In genomic region chr6:35552285-35552917, GRCh38 we compare ENCODE assay signal across 8 cellular contexts. TPM values are rescaled to one million over a fixed set of nuclear protein-coding genes. Genes with fewer than 3 reads are reported as not detected.
A peak's percentile ranks its signal among the peaks of the same experiment; 100 is the strongest.
DNase-seq lines count a peak whose midpoint lies in the region; ATAC-seq, FAIRE-seq and TF ChIP-seq lines count a peak whose summit lies in the region.

No MANE protein-coding gene starts in this region.

- peaks cover 6% of the 10 kb centered on the region for H3K36me3 Mint-ChIP-seq in T-helper 2 cell treated with Interferon-gamma antibody and Interleukin-4, amounts not matched to agents 5 μg/mL and 100 μg/mL, for 36 hours (ENCODE audit: low read depth)

- TF ChIP-seq RAD21 in A549 (conservative IDR thresholded peaks at IDR 0.05 in 1 of 2, IDR thresholded peaks at IDR 0.05 in 1 of 2), result 0 out of 5 replicates have a peak, but pooled peaks of 1 of the 2 experiments have one; percentile 34
- TF ChIP-seq RAD21 in GM12878 (IDR thresholded peaks at IDR 0.05; ENCODE audit: insufficient read depth, low read depth, low read length), result peak; percentile 39; the same call in 1 of the 2 replicates

- H3K9me3 ChIP-seq in A549, result no peaks in the 10 kb centered on the region; the same call in 2 of the 3 replicates
- peaks cover 1% of the 10 kb centered on the region; the same call in 1 of the 3 replicates for H3K9me3 ChIP-seq in GM12878 (replicated peaks; ENCODE audit: control insufficient read depth, insufficient read depth, low read length)
- peaks cover 12% of the 10 kb centered on the region for H3K9me3 ChIP-seq in mesenchymal stem cell (ENCODE audit: control insufficient read depth, low read length)
- peaks cover 8% of the 10 kb centered on the region for H3K9me3 ChIP-seq in aorta (ENCODE audit: control insufficient read depth, low read length)

- H3K4me3 ChIP-seq in A549, result no peak overlapping the region
- H3K4me3 ChIP-seq in H7 (ENCODE audit: insufficient read depth, low read depth, low read length), result no peak overlapping the region
- no peak overlapping the region for H3K4me3 ChIP-seq in GM12878
- H3K4me3 ChIP-seq in mesenchymal stem cell (ENCODE audit: insufficient read depth in 1 of 2, low read depth in 1 of 2, low read length in 2 of 2), result no peak overlapping the region
- H3K4me3 ChIP-seq in aorta (ENCODE audit: low read length in 2 of 2), result no peak overlapping the region

- no peak overlapping the region for H4K91ac ChIP-seq in mesenchymal stem cell (ENCODE audit: low read length)

- H2AFZ ChIP-seq in GM12878 (ENCODE audit: control insufficient read depth, low read depth, low read length) (no peak overlapping the region), mesenchymal stem cell (ENCODE audit: low read depth, low read length) (no peak overlapping the region)

- H3K18ac ChIP-seq in mesenchymal stem cell (ENCODE audit: low read depth in 1 of 2, low read length in 2 of 2), result no peak overlapping the region

- ATAC-seq in A549 (peak in 1 of 2 experiments; percentile 46; a peak in 2 of 6 replicates), GM12878 (peak; percentile 43; the same call in 2 of the 3 replicates), aorta (ENCODE audit: low FRiP score) (no peak), GM19324 (IDR thresholded peaks at IDR 0.05; ENCODE audit: low FRiP score, unreplicated experiment) (no peak)

- H3K4me1 ChIP-seq in A549, result no peaks in the 10 kb centered on the region
- H3K4me1 ChIP-seq in GM12878 (ENCODE audit: control insufficient read depth, insufficient read depth, low read length), result no peaks in the 10 kb centered on the region
- no peaks in the 10 kb centered on the region for H3K4me1 ChIP-seq in mesenchymal stem cell (ENCODE audit: control insufficient read depth, insufficient read depth, low read depth, low read length)
- H3K4me1 ChIP-seq in aorta (ENCODE audit: control insufficient read depth in 1 of 2, insufficient read depth in 2 of 2, low read length in 2 of 2), result no peaks in the 10 kb centered on the region

- no peak overlapping the region for H2BK5ac ChIP-seq in mesenchymal stem cell (ENCODE audit: low read depth, low read length, poor library complexity, severe bottlenecking)

- no TSS peak for BruUV-seq in GM12878 (replicated peaks; lab: Mats Ljungman, UMichigan)

- TF ChIP-seq POLR2A in A549 (IDR thresholded peaks at IDR 0.05; ENCODE audit: low read length) (no peak), GM12878 (IDR thresholded peaks at IDR 0.05; ENCODE audit: low read depth, low read length) (no peak)

- POLR2A ChIA-PET in A549 (lab: Yijun Ruan, JAX) (no interaction called here), GM12878 (lab: Charles Lee) (interaction anchor here (0.6 kb wide), 1 partner anchor 796 kb away, joined by 3 read pairs; no protein-coding TSS in a partner anchor)

- 27% methylated on average over 5 of the region's 5 CpGs for WGBS in A549 (ENCODE audit: missing lambda C conversion rate)
- 29% methylated on average over 5 of the region's 5 CpGs for WGBS in GM12878 (ENCODE audit: insufficient coverage, insufficient replicate concordance, low lambda C conversion rate, missing lambda C conversion rate)
- 71% methylated on average over 5 of the region's 5 CpGs for WGBS in mesenchymal stem cell
- 72 to 74% methylated on average over 5 of the region's 5 CpGs for WGBS in aorta, 2 donors

- H2AK5ac ChIP-seq in mesenchymal stem cell (ENCODE audit: low read length, severe bottlenecking), result no peak overlapping the region

- intact Hi-C loops in GM12878 (cut with micrococcal nuclease; ENCODE audit: unreplicated experiment), result no loop called here
- intact Hi-C loops in aorta (cut with DNase I), result no loop called here

- no peak overlapping the region for H3K27ac Mint-ChIP-seq in T-helper 2 cell treated with Interferon-gamma antibody and Interleukin-4, amounts not matched to agents 5 μg/mL and 100 μg/mL, for 36 hours

- H4K20me1 ChIP-seq in GM12878 (ENCODE audit: control insufficient read depth, insufficient read depth), result no peaks in the 10 kb centered on the region

- no peaks in the 10 kb centered on the region for H3K27me3 ChIP-seq in H7 (ENCODE audit: control insufficient read depth, insufficient read depth, low read length)
- H3K27me3 ChIP-seq in GM12878 (replicated peaks in 1 of 2; ENCODE audit: control insufficient read depth in 2 of 2, insufficient read depth in 2 of 2, low read length in 1 of 2), result no peaks in the 10 kb centered on the region
- peaks cover 0 to 25% of the 10 kb centered on the region in 2 experiments for H3K27me3 ChIP-seq in mesenchymal stem cell (ENCODE audit: control insufficient read depth in 1 of 2, insufficient read depth in 1 of 2, low read length in 2 of 2)
- peaks cover 0 to under 1% of the 10 kb centered on the region in 2 donors for H3K27me3 ChIP-seq in aorta (ENCODE audit: control insufficient read depth in 1 of 2, insufficient read depth in 2 of 2, low read length in 1 of 2)

- TF ChIP-seq CTCF in A549 (IDR thresholded peaks at IDR 0.05) (peak; percentile 37; the same call in 2 of the 3 replicates), GM12878 (IDR thresholded peaks at IDR 0.05 in 2 of 3, conservative IDR thresholded peaks at IDR 0.05 in 1 of 3; ENCODE audit: control insufficient read depth in 2 of 3, extremely low read depth in 1 of 3, insufficient read depth in 1 of 3, low read depth in 3 of 3, low read length in 3 of 3) (peak; percentile 40 to 90 (median 83))

- RAD21 ChIA-PET in GM12878 (lab: Charles Lee; ENCODE audit: unreplicated experiment), result interaction anchor here (0.6 to 1.1 kb wide), 4 partner anchors 13 to 254 kb away, joined by 3 read pairs; no protein-coding TSS in a partner anchor

- H2BK120ac ChIP-seq in mesenchymal stem cell (ENCODE audit: low read depth, low read length), result no peak overlapping the region

- no peak overlapping the region for H3K4me3 Mint-ChIP-seq in T-helper 2 cell treated with Interferon-gamma antibody and Interleukin-4, amounts not matched to agents 5 μg/mL and 100 μg/mL, for 36 hours

- H3K27ac ChIP-seq in A549, result no peak overlapping the region
- H3K27ac ChIP-seq in GM12878 (ENCODE audit: control insufficient read depth, insufficient read depth), result no peak overlapping the region
- no peak overlapping the region for H3K27ac ChIP-seq in mesenchymal stem cell (ENCODE audit: low read length, poor library complexity, severe bottlenecking)
- H3K27ac ChIP-seq in aorta (ENCODE audit: low read depth in 1 of 2, low read length in 2 of 2), result no peak overlapping the region

- no peak overlapping the region for H4K8ac ChIP-seq in mesenchymal stem cell (ENCODE audit: low read length)

- H3K36me3 ChIP-seq in H7 (replicated peaks; ENCODE audit: control insufficient read depth, insufficient read depth, low read length) (no peaks in the 10 kb centered on the region), GM12878 (ENCODE audit: control insufficient read depth in 2 of 2, insufficient read depth in 2 of 2, low read length in 1 of 2) (no peaks in the 10 kb centered on the region), mesenchymal stem cell (ENCODE audit: control insufficient read depth in 1 of 2, insufficient read depth in 2 of 2, low read depth in 1 of 2, low read length in 2 of 2) (no peaks in the 10 kb centered on the region), aorta (ENCODE audit: control insufficient read depth in 1 of 2, insufficient read depth in 2 of 2, low read length in 1 of 2) (no peaks in the 10 kb centered on the region)

- no peak for FAIRE-seq in A549 (lab: Jason Lieb, UNC)
- FAIRE-seq in GM12878 (lab: Jason Lieb, UNC), result peak; percentile 88

- H3K4me2 ChIP-seq in A549, result no peak overlapping the region
- no peak overlapping the region for H3K4me2 ChIP-seq in GM12878 (ENCODE audit: control insufficient read depth, insufficient read depth)
- no peak overlapping the region for H3K4me2 ChIP-seq in mesenchymal stem cell (ENCODE audit: low read length, poor library complexity, severe bottlenecking)

- no peak overlapping the region for H2BK15ac ChIP-seq in mesenchymal stem cell (ENCODE audit: low read depth, poor library complexity, severe bottlenecking)

- no peaks in the 10 kb centered on the region for H3K4me1 Mint-ChIP-seq in T-helper 2 cell treated with Interferon-gamma antibody and Interleukin-4, amounts not matched to agents 5 μg/mL and 100 μg/mL, for 36 hours (ENCODE audit: low read depth)

- SMC1A ChIA-PET in GM12878 (lab: Charles Lee; ENCODE audit: uncharacterized antibody, unreplicated experiment), result interaction anchor here (0.6 to 1.4 kb wide), 4 partner anchors 30 to 110 kb away, joined by 3 read pairs; no protein-coding TSS in a partner anchor

- peaks cover 6% of the 10 kb centered on the region for H3K27me3 Mint-ChIP-seq in T-helper 2 cell treated with Interferon-gamma antibody and Interleukin-4, amounts not matched to agents 5 μg/mL and 100 μg/mL, for 36 hours (ENCODE audit: low read depth)

- peaks cover 12% of the 10 kb centered on the region for H3K9me3 Mint-ChIP-seq in T-helper 2 cell treated with Interferon-gamma antibody and Interleukin-4, amounts not matched to agents 5 μg/mL and 100 μg/mL, for 36 hours

- no peak overlapping the region for H3K14ac ChIP-seq in mesenchymal stem cell (ENCODE audit: low read length in 2 of 2)

- no peak overlapping the region for H3K23ac ChIP-seq in mesenchymal stem cell (ENCODE audit: low read length in 2 of 2)

- no peak overlapping the region for H2BK12ac ChIP-seq in mesenchymal stem cell (ENCODE audit: low read length in 2 of 2)

- H3K79me1 ChIP-seq in mesenchymal stem cell (replicated peaks; ENCODE audit: low read length, poor library complexity, severe bottlenecking), result no peaks in the 10 kb centered on the region

- no peak for TF ChIP-seq EP300 in A549 (IDR thresholded peaks at IDR 0.05)
- no peak for TF ChIP-seq EP300 in GM12878 (IDR thresholded peaks at IDR 0.05; ENCODE audit: borderline replicate concordance in 1 of 2, control insufficient read depth in 1 of 2, low read depth in 2 of 2, low read length in 2 of 2)

- DNase-seq in A549 (ENCODE audit: low read depth in 1 of 2, low spot score in 1 of 2) (peak; percentile 8 to 51), H7 (peak; percentile 60), GM12878 (ENCODE audit: low read depth, low spot score) (peak; percentile 15), mesenchymal stem cell (peak; percentile 18), aorta (no peak)
- peak; percentile 32 for DNase-seq in T-helper 2 cell treated with Interferon-gamma antibody and Interleukin-4, amounts not matched to agents 5 μg/mL and 100 μg/mL, for 36 hours (ENCODE audit: low spot score)
- peak; percentile 25 for DNase-seq in stimulated activated naive CD4-positive, alpha-beta T cell treated with Interleukin-2 at 50 U/mL for 16 hours (lab: John Stamatoyannopoulos, UW)

- in situ Hi-C loops in GM12878 (cut with MboI), result no loop called here

- H3K4ac ChIP-seq in mesenchymal stem cell (ENCODE audit: low read depth in 1 of 2, low read length in 2 of 2), result no peak overlapping the region

- H3K9ac ChIP-seq in GM12878 (ENCODE audit: control insufficient read depth, insufficient read depth, low read length) (no peak overlapping the region), mesenchymal stem cell (ENCODE audit: low read length) (no peak overlapping the region)

- H3K79me2 ChIP-seq in GM12878 (ENCODE audit: control insufficient read depth, insufficient read depth, low read length), result no peaks in the 10 kb centered on the region

- CTCF ChIA-PET in A549 (lab: Yijun Ruan, JAX) (interaction anchor here (0.8 to 3.3 kb wide), 5 partner anchors 12 to 186 kb away, joined by 3 to 12 read pairs (median 3); partner anchors contain the start of gene ARMC12), GM12878 (lab: Yijun Ruan, JAX) (interaction anchor here (0.5 to 3.7 kb wide), 18 partner anchors 9 to 259 kb away, joined by 3 to 19 read pairs (median 3); partner anchors contain the start of gene ARMC12)

RNA-seq across cellular contexts. Expression of gene TULP1, which starts 39.7 kb away (rescaled TPM):
- polyA plus RNA-seq in A549 (2011; rRNA removed) (not detected in 2 replicates), A549 (2017; fragmentation: RNase III; extraction: RNeasy Plus Mini Kit Qiagen cat#74134 plus additional on column Dnase treatment) (not detected in 3 replicates), GM12878 (2011; rRNA removed) (not detected in 2 replicates), GM12878 (2014; fragmentation: Illumina TruSeq; extraction: Trizol) (not detected in 2 replicates), GM12878 (2014; fragmentation: Nextera tagmentation; extraction: Ambion mirVana) (not detected), GM12878 (2014; rRNA removed) (not detected in 2 replicates), GM12878 (2016; fragmentation: Nextera tagmentation; extraction: Ambion mirVana) (not detected), aorta (1 to 10 TPM in 1 of 2 donors, not detected in 1; 3.3 TPM)
- not detected in 2 replicates for polyA plus RNA-seq in A549 (2012; cell fraction: cytosol; rRNA removed)
- polyA plus RNA-seq in A549 (2012; cell fraction: nucleus; rRNA removed), result not detected in 2 replicates
- polyA minus RNA-seq in A549 (2011; rRNA and poly(A)+ RNA removed), result not detected in 2 replicates
- 0.55 and 1.3 TPM in 2 replicates for total RNA-seq in H7 (2014; rRNA removed; shearing (Covaris generic))
- total RNA-seq in GM12878 (2013; cell fraction: nucleolus; rRNA removed), result not detected in 2 replicates
- total RNA-seq in GM12878 (2014; rRNA removed) (not detected in 2 replicates), GM12878 (2014; rRNA removed; fragmentation: Illumina TruSeq; extraction: Trizol) (not detected in 2 replicates), GM12878 (2021) (not detected in 2 replicates), aorta (not detected)
- not detected for polyA plus RNA-seq in GM12878 (2011; ENCODE audit: low read depth)
- not detected in 2 replicates for polyA plus RNA-seq in GM12878 (2011; cell fraction: cytosol; rRNA removed)
- polyA plus RNA-seq in GM12878 (2011; cell fraction: nucleus; rRNA removed), result not detected in 2 replicates
- not detected in 2 replicates for polyA plus RNA-seq in GM12878 (2012)
- not detected in 2 replicates for polyA minus RNA-seq in GM12878 (2011; rRNA and poly(A)+ RNA removed)
- polyA minus RNA-seq in GM12878 (2011; cell fraction: cytosol; rRNA and poly(A)+ RNA removed), result not detected in 2 replicates
- not detected in 2 replicates for polyA minus RNA-seq in GM12878 (2011; cell fraction: nucleus; rRNA and poly(A)+ RNA removed)
- not detected for polyA plus RNA-seq in mesenchymal stem cell (2013, experiment 1 of 2)
- not detected for polyA plus RNA-seq in mesenchymal stem cell (2013, experiment 2 of 2)

RNA-seq across cellular contexts. Expression of gene TEAD3, which starts 55.5 kb away (rescaled TPM):
- polyA plus RNA-seq in A549 (2011; rRNA removed), result 2.1 and 2.6 TPM in 2 replicates
- 2.6 and 3.8 TPM in 2 replicates for polyA plus RNA-seq in A549 (2012; cell fraction: cytosol; rRNA removed)
- 7.3 and 7.6 TPM in 2 replicates for polyA plus RNA-seq in A549 (2012; cell fraction: nucleus; rRNA removed)
- polyA plus RNA-seq in A549 (2017; fragmentation: RNase III; extraction: RNeasy Plus Mini Kit Qiagen cat#74134 plus additional on column Dnase treatment), result 3.0 to 4.5 TPM (median 4.2 TPM) in 3 replicates
- polyA minus RNA-seq in A549 (2011; rRNA and poly(A)+ RNA removed), result 1.7 TPM in 2 replicates
- 17.6 and 18.0 TPM in 2 replicates for total RNA-seq in H7 (2014; rRNA removed; shearing (Covaris generic))
- total RNA-seq in GM12878 (2013; cell fraction: nucleolus; rRNA removed), result not detected in 2 replicates
- total RNA-seq in GM12878 (2014; rRNA removed), result not detected in 2 replicates
- total RNA-seq in GM12878 (2014; rRNA removed; fragmentation: Illumina TruSeq; extraction: Trizol), result not detected in 2 replicates
- 0.28 TPM in 1 of 2 replicates, not detected in the other for total RNA-seq in GM12878 (2021)
- not detected for polyA plus RNA-seq in GM12878 (2011; ENCODE audit: low read depth)
- 0.03 TPM in 1 of 2 replicates, not detected in the other for polyA plus RNA-seq in GM12878 (2011; rRNA removed)
- 0.01 TPM in 1 of 2 replicates, not detected in the other for polyA plus RNA-seq in GM12878 (2011; cell fraction: cytosol; rRNA removed)
- polyA plus RNA-seq in GM12878 (2011; cell fraction: nucleus; rRNA removed), result 0.06 TPM in 1 of 2 replicates, not detected in the other
- 0.06 TPM in 1 of 2 replicates, not detected in the other for polyA plus RNA-seq in GM12878 (2012)
- polyA plus RNA-seq in GM12878 (2014; fragmentation: Illumina TruSeq; extraction: Trizol), result not detected in 2 replicates
- polyA plus RNA-seq in GM12878 (2014; fragmentation: Nextera tagmentation; extraction: Ambion mirVana), result under 1 TPM in 1 of 2 experiments, not detected in 1; 0.02 TPM
- polyA plus RNA-seq in GM12878 (2014; rRNA removed), result 0.04 TPM in 1 of 2 replicates, not detected in the other
- polyA plus RNA-seq in GM12878 (2016; fragmentation: Nextera tagmentation; extraction: Ambion mirVana), result under 1 TPM; 0.18 to 0.24 TPM
- polyA minus RNA-seq in GM12878 (2011; rRNA and poly(A)+ RNA removed), result not detected in 2 replicates
- not detected in 2 replicates for polyA minus RNA-seq in GM12878 (2011; cell fraction: cytosol; rRNA and poly(A)+ RNA removed)
- 0.12 TPM in 1 of 2 replicates, not detected in the other for polyA minus RNA-seq in GM12878 (2011; cell fraction: nucleus; rRNA and poly(A)+ RNA removed)
- polyA plus RNA-seq in mesenchymal stem cell (2013, experiment 1 of 2), result 41.3 TPM
- 39.0 TPM for polyA plus RNA-seq in mesenchymal stem cell (2013, experiment 2 of 2)
- 10 to 100 TPM; 43.5 to 78.0 TPM for total RNA-seq in aorta
- 10 to 100 TPM; 16.7 to 54.2 TPM for polyA plus RNA-seq in aorta

Comparison
In these comparisons a context has a peak if more than half of its experiments do, and no peak if none do; other contexts are left out.
1. DNase-seq: peak in A549 (2 of 2), H7 (single experiment), T-helper 2 cell treated with Interferon-gamma antibody and Interleukin-4, amounts not matched to agents 5 μg/mL and 100 μg/mL, for 36 hours (single experiment), GM12878 (single experiment), mesenchymal stem cell (single experiment) and stimulated activated naive CD4-positive, alpha-beta T cell treated with Interleukin-2 at 50 U/mL for 16 hours (single experiment); none in aorta (0 of 2).
2. RNA of gene TEAD3, which starts 55.5 kb away (total RNA-seq): 43.5 to 78.0 TPM in aorta and 17.6 to 18.0 TPM in H7; 0.28 TPM in GM12878; every median in the first group is over 10 times any median in the second.
3. Of the 24 proteins assayed by ChIP-seq in both GM12878 and A549: peak only in GM12878: none; only in A549: none; in both: CTCF and SMC3; in neither: 21; mixed calls (peak in some experiments, not most) for 1.